In genomic region chr19:10271543-10272086, GRCh38 we compare ENCODE assay signal across 9 cellular contexts. TPM values are rescaled to one million over a fixed set of nuclear protein-coding genes. Genes with fewer than 3 reads are reported as not detected.
DNase-seq lines count a peak whose midpoint lies in the region; ATAC-seq, FAIRE-seq and TF ChIP-seq lines count a peak whose summit lies in the region.
"Had no signal": no experiment of that assay in that cellular context is flagged by ENCODE, and none has a peak within 500 bp of the region (broad histone marks: within the 10 kb centered on the region; RNA-seq: fewer than 3 reads in every experiment).

No MANE protein-coding gene starts in this region.

- WGBS in pancreas, 2 donors = 39% methylated on average over 12 of the region's 12 CpGs

- no TSS peak for BruUV-seq in A673 (replicated peaks; lab: Mats Ljungman, UMichigan)

- H3K27ac ChIP-seq in DND-41 (ENCODE audit: low read length) = peak overlapping the region; percentile 65
- peak overlapping the region; percentile 82 to 95 (median 88) for H3K27ac ChIP-seq in Peyer's patch
- H3K27ac ChIP-seq in effector memory CD4-positive, alpha-beta T cell (ENCODE audit: insufficient read depth, low read length, poor library complexity, severe bottlenecking) = peak overlapping the region; percentile 77
- H3K27ac ChIP-seq in pancreas = peak overlapping the region in 2 of 4 donors; percentile 83 to 86
- no peak overlapping the region for H3K27ac ChIP-seq in A673 (ENCODE audit: low read depth, low read length, poor library complexity, severe bottlenecking)

- DNase-seq in DND-41 (no peak), Peyer's patch (peak in 2 of 3 donors; percentile 74 to 75), pancreas (peak in 1 of 6 donors; percentile 40), A673 (ENCODE audit: low spot score) (no peak), D721Med (ENCODE audit: insufficient read length, low spot score) (no peak), NCI-H1048 (lab: John Stamatoyannopoulos, UW) (no peak)
- DNase-seq in effector memory CD4-positive, alpha-beta T cell = peak in 2 of 3 donors; percentile 45 to 55

- H3K9me3 ChIP-seq in DND-41 (ENCODE audit: insufficient read depth, low read length, severe bottlenecking) (no peaks in the 10 kb centered on the region), Peyer's patch (no peaks in the 10 kb centered on the region), pancreas (no peaks in the 10 kb centered on the region), A673 (ENCODE audit: low read depth, low read length, poor library complexity, severe bottlenecking) (no peaks in the 10 kb centered on the region)
- no peaks in the 10 kb centered on the region for H3K9me3 ChIP-seq in effector memory CD4-positive, alpha-beta T cell (ENCODE audit: control insufficient read depth, low read length)

- H3K36me3 ChIP-seq in DND-41 (ENCODE audit: insufficient read depth, low read length) = peaks cover 5% of the 10 kb centered on the region; the same call in 1 of the 2 replicates
- H3K36me3 ChIP-seq in Peyer's patch = no peaks in the 10 kb centered on the region
- peaks cover 6% of the 10 kb centered on the region for H3K36me3 ChIP-seq in effector memory CD4-positive, alpha-beta T cell (ENCODE audit: control insufficient read depth, insufficient read depth, low read length)
- no peaks in the 10 kb centered on the region for H3K36me3 ChIP-seq in pancreas
- no peaks in the 10 kb centered on the region for H3K36me3 ChIP-seq in A673 (ENCODE audit: insufficient read depth, low read length, poor library complexity, severe bottlenecking)

- ATAC-seq in DND-41 (ENCODE audit: insufficient read depth, low read depth) (no peak), GM21447 (IDR thresholded peaks at IDR 0.05; ENCODE audit: unreplicated experiment) (peak; percentile 25), pancreas (peak in 2 of 4 donors; percentile 4 to 32)

- no peak for FAIRE-seq in pancreas (lab: Jason Lieb, UNC)
- no peak for FAIRE-seq in D721Med (lab: Jason Lieb, UNC)

- peak overlapping the region in 1 of 2 experiments; percentile 70; a peak in 3 of 4 replicates for H3K4me3 ChIP-seq in DND-41 (ENCODE audit: low read depth in 1 of 2, low read length in 2 of 2)
- H3K4me3 ChIP-seq in Peyer's patch = peak overlapping the region; percentile 39 to 56 (median 54)
- H3K4me3 ChIP-seq in effector memory CD4-positive, alpha-beta T cell (ENCODE audit: insufficient read depth, low read depth, low read length, poor library complexity, severe bottlenecking) = peak overlapping the region; percentile 72
- H3K4me3 ChIP-seq in pancreas = peak overlapping the region; percentile 4 to 52 (median 24)
- no peak overlapping the region for H3K4me3 ChIP-seq in A673 (ENCODE audit: low read depth, low read length, poor library complexity, severe bottlenecking)

- H3K4me2 ChIP-seq in DND-41 (ENCODE audit: insufficient read depth, low read length) = peak overlapping the region; percentile 70

- no peaks in the 10 kb centered on the region for H3K79me2 ChIP-seq in DND-41 (ENCODE audit: insufficient read depth, low read length)

- CTCF ChIA-PET in A673 (lab: Charles Lee) = interaction anchor here (0.5 to 3.1 kb wide), 5 partner anchors 8 to 119 kb away, joined by 3 to 50 read pairs (median 4); no protein-coding TSS in a partner anchor

- TF ChIP-seq POLR2A in Peyer's patch (IDR thresholded peaks at IDR 0.05) = no peak

- H2AFZ ChIP-seq in DND-41 (ENCODE audit: low read depth, low read length) = peak overlapping the region; percentile 89

- TF ChIP-seq CTCF in DND-41 (IDR thresholded peaks at IDR 0.05; ENCODE audit: borderline replicate concordance, extremely low read depth, low read length, poor library complexity, severe bottlenecking) (no peak), Peyer's patch (IDR thresholded peaks at IDR 0.05) (no peak), pancreas (IDR thresholded peaks at IDR 0.05) (no peak), A673 (conservative IDR thresholded peaks at IDR 0.05; ENCODE audit: low read depth, low read length) (no peak), D721Med (IDR thresholded peaks at IDR 0.05; ENCODE audit: insufficient read depth, missing control alignments) (no peak)

- intact Hi-C loops in pancreas (cut with DNase I) (loop anchor here in 2 of 3 donors (5.0 to 10.0 kb wide), 2 partner anchors 116 to 123 kb away; no protein-coding TSS in a partner anchor), A673 (cut with micrococcal nuclease; ENCODE audit: unreplicated experiment) (no loop called here)

- POLR2A ChIA-PET in A673 (lab: Charles Lee; ENCODE audit: low non-redundant PET) = no interaction called here

- H3K4me1 ChIP-seq in DND-41 (ENCODE audit: insufficient read depth, low read length) (peaks cover 32% of the 10 kb centered on the region), Peyer's patch (peaks cover 0 to 15% (median 3%) of the 10 kb centered on the region in 4 donors), pancreas (peaks cover 0 to 10% (median 6%) of the 10 kb centered on the region in 3 donors), A673 (ENCODE audit: insufficient read depth, low read length, poor library complexity, severe bottlenecking) (peaks cover 6% of the 10 kb centered on the region)
- H3K4me1 ChIP-seq in effector memory CD4-positive, alpha-beta T cell (ENCODE audit: control insufficient read depth, insufficient read depth, low read length, poor library complexity, severe bottlenecking) = peaks cover 19% of the 10 kb centered on the region

- no peaks in the 10 kb centered on the region for H4K20me1 ChIP-seq in DND-41 (ENCODE audit: insufficient read depth, low read length)

- H3K9ac ChIP-seq in DND-41 (ENCODE audit: low read depth, low read length) = peak overlapping the region; percentile 58

- H3K27me3 ChIP-seq in DND-41 (ENCODE audit: insufficient read depth, low read length, poor library complexity) (peaks cover 5% of the 10 kb centered on the region), Peyer's patch (no peaks in the 10 kb centered on the region), pancreas (no peaks in the 10 kb centered on the region), A673 (replicated peaks; ENCODE audit: insufficient read depth, low read depth, low read length, poor library complexity) (no peaks in the 10 kb centered on the region)
- H3K27me3 ChIP-seq in effector memory CD4-positive, alpha-beta T cell (replicated peaks; ENCODE audit: control insufficient read depth, insufficient read depth, low read length, poor library complexity, severe bottlenecking) = no peaks in the 10 kb centered on the region

RNA-seq across cellular contexts. Expression of gene ICAM1, which starts 0.7 kb away (rescaled TPM):
- 10 to 100 TPM in 2 of 4 donors, 1 to 10 TPM in 2; 2.6 to 62.7 (median 12.7) TPM for total RNA-seq in Peyer's patch
- 10 to 100 TPM in 2 of 6 donors, 1 to 10 TPM in 4; 2.2 to 32.4 (median 5.7) TPM for total RNA-seq in pancreas
- polyA plus RNA-seq in pancreas = 10 to 100 TPM in 1 of 2 donors, 1 to 10 TPM in 1; 7.2 to 13.5 TPM
- 1.7 and 2.2 TPM in 2 replicates for total RNA-seq in A673 (2021)

RNA-seq across cellular contexts. Expression of gene ICAM4, which starts 15.1 kb away (rescaled TPM):
- total RNA-seq in Peyer's patch (not detected), pancreas (under 1 TPM in 5 of 6 donors, not detected in 1; 0.13 to 0.56 (median 0.20) TPM), A673 (2021) (0.58 and 1.5 TPM in 2 replicates)
- under 1 TPM in 1 of 2 donors, not detected in 1; 0.27 TPM for polyA plus RNA-seq in pancreas
- total RNA-seq: LHCN-M2 had no signal

RNA-seq across cellular contexts. Expression of gene ICAM5, which starts 18.1 kb away (rescaled TPM):
- total RNA-seq in Peyer's patch = under 1 TPM in 1 of 4 donors, not detected in 3; 0.27 TPM
- under 1 TPM in 5 of 6 donors, not detected in 1; 0.08 to 0.22 (median 0.17) TPM for total RNA-seq in pancreas
- polyA plus RNA-seq in pancreas = under 1 TPM; 0.26 to 0.30 TPM
- 4.6 and 6.9 TPM in 2 replicates for total RNA-seq in A673 (2021)

RNA-seq across cellular contexts. Expression of gene MRPL4, which starts 19.6 kb away (rescaled TPM):
- total RNA-seq in Peyer's patch (10 to 100 TPM; 43.8 to 49.6 (median 45.3) TPM), pancreas (10 to 100 TPM in 4 of 6 donors, 1 to 10 TPM in 2; 9.9 to 17.6 (median 14.9) TPM), A673 (2021) (107 and 112 TPM in 2 replicates)
- polyA plus RNA-seq in pancreas = 10 to 100 TPM; 23.5 to 34.4 TPM

RNA-seq across cellular contexts. Expression of gene ZGLP1, which starts 38.0 kb away (rescaled TPM):
- total RNA-seq in Peyer's patch (10 to 100 TPM in 1 of 4 donors, 1 to 10 TPM in 1, not detected in 2; 2.1 to 10.7 TPM), pancreas (1 to 10 TPM in 4 of 6 donors, under 1 TPM in 2; 0.91 to 3.0 (median 1.5) TPM), A673 (2021) (7.2 TPM in 2 replicates)
- 10 to 100 TPM; 37.6 to 44.0 TPM for polyA plus RNA-seq in pancreas

Comparison
In these comparisons a context has a peak if more than half of its experiments do, and no peak if none do; other contexts are left out.
1. DNase-seq: peak in Peyer's patch (2 of 3) and effector memory CD4-positive, alpha-beta T cell (2 of 3); none in DND-41 (single experiment), A673 (single experiment), D721Med (single experiment) and NCI-H1048 (single experiment).